ENCODE assay signal across 29 cellular contexts in genomic region chr6:33849500-33850075, GRCh38. TPM values are rescaled to one million over a fixed set of nuclear protein-coding genes. Genes with fewer than 3 reads are reported as not detected.
"Had no signal": no experiment of that assay in that cellular context is flagged by ENCODE, and none has a peak within 500 bp of the region (broad histone marks: within the 10 kb centered on the region; RNA-seq: fewer than 3 reads in every experiment).

No MANE protein-coding gene starts in this region.

- H3K27ac ChIP-seq: breast epithelium, VCaP had no signal

- DNase-seq: activated CD4-positive, alpha-beta memory T cell treated with anti-CD3 and anti-CD28 coated beads, Interleukin-2, amount 10 ng/mL, durations not matched to agents 7 days and 5 days; activated CD4-positive, alpha-beta T cell treated with anti-CD3 and anti-CD28 coated beads for 36 hours; activated CD4-positive, alpha-beta T cell treated with anti-CD3 and anti-CD28 coated beads, Interleukin-2, amount 50 U/mL, for 1 hour; activated gamma-delta T cell treated with Interleukin-2 at 50 U/mL for 16 hours; activated naive CD4-positive, alpha-beta T cell treated with anti-CD3 and anti-CD28 coated beads, Interleukin-2, amount 10 ng/mL, durations not matched to agents 7 days and 5 days; activated naive CD8-positive, alpha-beta T cell treated with anti-CD3 and anti-CD28 coated beads for 36 hours; activated T-cell treated with anti-CD3 and anti-CD28 coated beads, Interleukin-2, amount 50 U/mL, for 72 hours; anterior cingulate cortex; caudate nucleus; MG63; MV-4-11; NCI-H1092 treated with DMSO at 0.1 percent for 48 hours; NCI-H1417 treated with DMSO at 0.1 percent for 48 hours; NCI-H1694; NCI-H2029; NCI-H2107; NCI-H345; NCI-H510A; NCI-H82; SIG-M5; T-helper 17 cell; T1000 had no signal

- H3K4me3 Mint-ChIP-seq: activated CD4-positive, alpha-beta memory T cell treated with anti-CD3 and anti-CD28 coated beads, Interleukin-2, amount 10 ng/mL, durations not matched to agents 7 days and 5 days; activated CD4-positive, alpha-beta T cell treated with anti-CD3 and anti-CD28 coated beads for 36 hours; activated naive CD4-positive, alpha-beta T cell treated with anti-CD3 and anti-CD28 coated beads, Interleukin-2, amount 10 ng/mL, durations not matched to agents 7 days and 5 days; activated naive CD8-positive, alpha-beta T cell treated with anti-CD3 and anti-CD28 coated beads for 36 hours; activated T-cell treated with anti-CD3 and anti-CD28 coated beads, Interleukin-2, amount 50 U/mL, for 72 hours; T-helper 17 cell had no signal

- H3K36me3 ChIP-seq: breast epithelium, MG63 had no signal

- H3K4me3 ChIP-seq: breast epithelium, MG63 had no signal

- H3K9me3 Mint-ChIP-seq: activated CD4-positive, alpha-beta memory T cell treated with anti-CD3 and anti-CD28 coated beads, Interleukin-2, amount 10 ng/mL, durations not matched to agents 7 days and 5 days; activated naive CD4-positive, alpha-beta T cell treated with anti-CD3 and anti-CD28 coated beads, Interleukin-2, amount 10 ng/mL, durations not matched to agents 7 days and 5 days; activated naive CD8-positive, alpha-beta T cell treated with anti-CD3 and anti-CD28 coated beads for 36 hours; activated T-cell treated with anti-CD3 and anti-CD28 coated beads, Interleukin-2, amount 50 U/mL, for 72 hours; activated T-helper 2 cell treated with anti-CD3 and anti-CD28 coated beads, Interferon-gamma antibody, Interleukin-2, Interleukin-4, amounts not matched to agents 10 μg/mL and 5 μg/mL and 100 μg/mL, durations not matched to agents 14 hours and 24 hours and 36 hours had no signal

- H3K9me3 ChIP-seq: breast epithelium, MG63 had no signal

- H3K36me3 Mint-ChIP-seq: activated naive CD4-positive, alpha-beta T cell treated with anti-CD3 and anti-CD28 coated beads, Interleukin-2, amount 10 ng/mL, durations not matched to agents 7 days and 5 days; activated naive CD8-positive, alpha-beta T cell treated with anti-CD3 and anti-CD28 coated beads for 36 hours had no signal

- H3K27ac Mint-ChIP-seq: activated CD4-positive, alpha-beta memory T cell treated with anti-CD3 and anti-CD28 coated beads, Interleukin-2, amount 10 ng/mL, durations not matched to agents 7 days and 5 days; activated CD4-positive, alpha-beta T cell treated with anti-CD3 and anti-CD28 coated beads for 36 hours; activated naive CD4-positive, alpha-beta T cell treated with anti-CD3 and anti-CD28 coated beads, Interleukin-2, amount 10 ng/mL, durations not matched to agents 7 days and 5 days; activated naive CD8-positive, alpha-beta T cell treated with anti-CD3 and anti-CD28 coated beads for 36 hours; activated T-cell treated with anti-CD3 and anti-CD28 coated beads, Interleukin-2, amount 50 U/mL, for 72 hours; activated T-helper 2 cell treated with anti-CD3 and anti-CD28 coated beads, Interferon-gamma antibody, Interleukin-2, Interleukin-4, amounts not matched to agents 10 μg/mL and 5 μg/mL and 100 μg/mL, durations not matched to agents 14 hours and 24 hours and 36 hours; T-helper 17 cell had no signal

- H3K27me3 ChIP-seq: breast epithelium, MG63 had no signal

- H3K4me1 ChIP-seq: breast epithelium had no signal

- H3K4me1 Mint-ChIP-seq: activated CD4-positive, alpha-beta memory T cell treated with anti-CD3 and anti-CD28 coated beads, Interleukin-2, amount 10 ng/mL, durations not matched to agents 7 days and 5 days; activated CD4-positive, alpha-beta T cell treated with anti-CD3 and anti-CD28 coated beads for 36 hours; activated naive CD4-positive, alpha-beta T cell treated with anti-CD3 and anti-CD28 coated beads, Interleukin-2, amount 10 ng/mL, durations not matched to agents 7 days and 5 days; activated naive CD8-positive, alpha-beta T cell treated with anti-CD3 and anti-CD28 coated beads for 36 hours had no signal

RNA-seq across cellular contexts. Expression of gene MLN, which starts 45.8 kb away (rescaled TPM):
- total RNA-seq: activated CD4-positive, alpha-beta memory T cell treated with anti-CD3 and anti-CD28 coated beads, Interleukin-2, amount 10 ng/mL, durations not matched to agents 7 days and 5 days; activated CD4-positive, alpha-beta T cell treated with anti-CD3 and anti-CD28 coated beads for 36 hours; activated CD8-positive, alpha-beta memory T cell treated with anti-CD3 and anti-CD28 coated beads for 36 hours; activated naive CD8-positive, alpha-beta T cell treated with anti-CD3 and anti-CD28 coated beads for 36 hours; activated T-cell treated with anti-CD3 and anti-CD28 coated beads, Interleukin-2, amount 50 U/mL, for 72 hours; activated T-helper 2 cell treated with anti-CD3 and anti-CD28 coated beads, Interferon-gamma antibody, Interleukin-2, Interleukin-4, amounts not matched to agents 10 μg/mL and 5 μg/mL and 100 μg/mL, durations not matched to agents 14 hours and 24 hours and 36 hours; breast epithelium; OCI-LY7; RPMI7951; T-helper 17 cell had no signal
- polyA plus RNA-seq: adipose tissue had no signal
